1 cellular context compared by ENCODE assay signal in the genomic region with DNA sequence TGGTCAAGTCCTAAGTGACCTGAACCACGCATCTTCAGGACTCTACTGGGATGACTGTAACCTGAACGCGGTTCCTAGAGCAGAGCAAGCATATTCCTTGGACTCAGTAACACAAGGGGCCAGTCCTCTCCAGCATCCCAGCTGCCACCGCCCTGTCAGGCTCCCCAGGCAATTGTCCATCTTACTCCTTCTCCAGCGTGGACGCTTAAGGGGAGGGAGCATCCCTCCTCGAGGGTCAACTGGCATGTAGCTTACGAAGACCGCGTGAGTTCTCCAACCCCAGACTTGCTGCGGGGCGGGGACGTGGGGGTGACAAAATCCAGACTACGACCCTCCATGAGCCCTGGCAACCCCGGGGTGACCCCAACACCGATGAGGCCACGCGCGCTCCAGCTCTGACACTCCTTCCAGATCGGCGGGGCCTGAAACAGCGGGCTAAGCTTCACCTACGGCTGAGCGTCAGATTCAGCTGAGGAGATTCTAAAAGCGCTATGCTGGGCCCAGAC.
TF ChIP-seq lines count a peak whose summit lies in the region.

No MANE protein-coding gene starts in this region.

TF ChIP-seq in SK-N-SH, 30 proteins besides CTCF, POLR2A, EP300 and RAD21 (continued from another document):
- TF ChIP-seq CHD2 (IDR thresholded peaks at IDR 0.05; ENCODE audit: low read length, partially characterized antibody) (no peak), TAF1 (IDR thresholded peaks at IDR 0.05; ENCODE audit: borderline replicate concordance, low read depth, low read length) (no peak), EZH2phosphoT487 (IDR thresholded peaks at IDR 0.05; ENCODE audit: borderline replicate concordance, low read depth) (no peak)
